Comparison of ENCODE assay signal across 15 cellular contexts in genomic region chr5:154302181-154302580, GRCh38.
A peak's percentile ranks its signal among the peaks of the same experiment; 100 is the strongest.
DNase-seq lines count a peak whose midpoint lies in the region; ATAC-seq and TF ChIP-seq lines count a peak whose summit lies in the region.
"Had no signal": no experiment of that assay in that cellular context is flagged by ENCODE, and none has a peak within 500 bp of the region (broad histone marks: within the 10 kb centered on the region; RNA-seq: fewer than 3 reads in every experiment).

No MANE protein-coding gene starts in this region.

- no peak for TF ChIP-seq POLR2A in ovary (IDR thresholded peaks at IDR 0.05)

- peaks cover 9% of the 10 kb centered on the region for H3K36me3 ChIP-seq in right atrium auricular region
- H3K36me3 ChIP-seq in ovary: no peaks in the 10 kb centered on the region
- H3K36me3 ChIP-seq: right lobe of liver, uterus had no signal

- H3K9me3 ChIP-seq in right atrium auricular region: peaks cover 0 to 15% of the 10 kb centered on the region in 2 donors
- no peaks in the 10 kb centered on the region for H3K9me3 ChIP-seq in ovary
- H3K9me3 ChIP-seq: gastrocnemius medialis, right lobe of liver, uterus had no signal

- peaks cover 0 to 11% of the 10 kb centered on the region in 2 donors for H3K4me1 ChIP-seq in right atrium auricular region
- H3K4me1 ChIP-seq in ovary (ENCODE audit: insufficient read depth): peaks cover 8% of the 10 kb centered on the region
- H3K4me1 ChIP-seq: uterus had no signal

- intact Hi-C loops in ovary (cut with DNase I): no loop called here

- TF ChIP-seq EP300 in ovary (IDR thresholded peaks at IDR 0.05): no peak

- H3K4me3 ChIP-seq in astrocyte of the cerebellum (ENCODE audit: low read depth, low read length) (no peak overlapping the region), right atrium auricular region (no peak overlapping the region), ovary (no peak overlapping the region)
- H3K4me3 ChIP-seq: gastrocnemius medialis, right lobe of liver, uterus had no signal

- in situ Hi-C loops in astrocyte of the cerebellum (cut with HindIII; ENCODE audit: low sequenced_read_pairs): no loop called here

- no peak for TF ChIP-seq CTCF in astrocyte of the cerebellum (IDR thresholded peaks at IDR 0.05; ENCODE audit: low read depth, low read length, missing control alignments)
- TF ChIP-seq CTCF in right atrium auricular region (IDR thresholded peaks at IDR 0.05): no peak
- TF ChIP-seq CTCF in ovary (IDR thresholded peaks at IDR 0.05): no peak

- DNase-seq in DMS 273 treated with DMSO at 0.1 percent for 48 hours (lab: John Stamatoyannopoulos, UW) (peak; percentile 51), astrocyte of the cerebellum (ENCODE audit: low read depth) (peak; percentile 61), right atrium auricular region (ENCODE audit: low spot score) (peak; percentile 63), ovary (peak; percentile 44 to 81 (median 72)), mesenteric fat pad (ENCODE audit: low spot score) (no peak), NCI-H748 (lab: John Stamatoyannopoulos, UW; ENCODE audit: unreplicated experiment) (no peak)
- no peak for DNase-seq in activated T-cell treated with anti-CD3 and anti-CD28 coated beads, Interleukin-2, amount 50 U/mL, for 1 hour
- DNase-seq: activated CD8-positive, alpha-beta T cell treated with anti-CD3 and anti-CD28 coated beads for 36 hours; mesendoderm; RPMI8226; T1000 had no signal

- WGBS in ovary, 3 donors: 35 to 52% (median 51%) methylated on average over 6 of the region's 6 CpGs

- H3K27ac ChIP-seq in right atrium auricular region (peak overlapping the region in 1 of 2 donors; percentile 1), ovary (no peak overlapping the region)
- H3K27ac ChIP-seq: right lobe of liver, uterus had no signal

- H3K27me3 ChIP-seq in right atrium auricular region (no peaks in the 10 kb centered on the region), ovary (no peaks in the 10 kb centered on the region)
- H3K27me3 ChIP-seq: gastrocnemius medialis, right lobe of liver, uterus had no signal

- no peak for ATAC-seq in HG03378 (IDR thresholded peaks at IDR 0.05; ENCODE audit: unreplicated experiment)
- ATAC-seq: activated CD8-positive, alpha-beta T cell treated with anti-CD3 and anti-CD28 coated beads for 36 hours had no signal

Comparison
In these comparisons a context has a peak if more than half of its experiments do, and no peak if none do; other contexts are left out.
1. DNase-seq: peak in DMS 273 treated with DMSO at 0.1 percent for 48 hours (single experiment), astrocyte of the cerebellum (single experiment), right atrium auricular region (single experiment) and ovary (5 of 5); none in mesenteric fat pad (single experiment), NCI-H748 (single experiment) and activated T-cell treated with anti-CD3 and anti-CD28 coated beads, Interleukin-2, amount 50 U/mL, for 1 hour (single experiment).